ENCODE assay signal across 1 cellular context in the genomic region with DNA sequence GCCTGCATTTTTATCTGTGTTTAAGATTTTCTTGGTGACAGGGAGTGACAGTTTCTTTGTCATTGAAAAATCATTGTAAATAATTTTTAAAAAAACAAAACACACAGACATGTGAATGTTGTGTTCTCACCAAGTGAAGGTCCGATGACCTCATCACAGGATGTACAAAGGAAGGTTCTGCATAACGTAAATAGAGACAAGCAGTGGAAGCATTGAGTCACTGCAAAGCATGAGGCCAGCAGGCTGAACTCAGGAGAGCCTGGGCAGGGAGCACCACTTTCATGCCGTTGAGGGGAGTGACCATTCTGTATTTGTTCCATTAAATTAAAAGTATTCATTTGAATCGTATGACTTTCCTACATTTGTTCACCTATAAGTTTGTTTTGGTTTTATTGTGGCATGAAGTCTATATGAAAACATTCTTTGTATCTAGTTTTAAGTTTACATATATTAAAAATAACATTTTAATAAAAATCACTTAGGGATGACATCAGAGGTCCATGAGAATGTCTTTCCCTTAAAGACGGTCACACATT.
TF ChIP-seq lines count a peak whose summit lies in the region.

No MANE protein-coding gene starts in this region.

TF ChIP-seq in HepG2, 621 proteins besides CTCF, POLR2A, EP300 and RAD21 (continued from another document and continues in another):
- TF ChIP-seq ZNF180 (CRISPR knock-in tag; IDR thresholded peaks at IDR 0.05; ENCODE audit: borderline replicate concordance, low read depth) (no peak), IKZF4 (CRISPR knock-in tag; IDR thresholded peaks at IDR 0.05; ENCODE audit: borderline replicate concordance, low read depth, not compliant biosample characterization) (no peak), ZNF441 (CRISPR knock-in tag; IDR thresholded peaks at IDR 0.05; ENCODE audit: borderline replicate concordance) (no peak), FOXJ3 (CRISPR knock-in tag; IDR thresholded peaks at IDR 0.05; ENCODE audit: borderline replicate concordance) (no peak), ISL2 (CRISPR knock-in tag; IDR thresholded peaks at IDR 0.05) (no peak), FOXK2 (IDR thresholded peaks at IDR 0.05) (no peak), ATM (IDR thresholded peaks at IDR 0.05; ENCODE audit: borderline replicate concordance) (no peak), HNRNPL (IDR thresholded peaks at IDR 0.05; ENCODE audit: low read depth, low read length) (no peak), ZNF446 (CRISPR knock-in tag; IDR thresholded peaks at IDR 0.05) (no peak), KDM6A (CRISPR knock-in tag; IDR thresholded peaks at IDR 0.05; ENCODE audit: low read depth) (no peak), GPN1 (CRISPR knock-in tag; IDR thresholded peaks at IDR 0.05; ENCODE audit: borderline replicate concordance) (no peak), ZNF546 (CRISPR knock-in tag; conservative IDR thresholded peaks at IDR 0.05) (no peak), ZFP41 (CRISPR knock-in tag; IDR thresholded peaks at IDR 0.05; ENCODE audit: borderline replicate concordance) (no peak), ZNF24 (IDR thresholded peaks at IDR 0.05) (no peak), ZBTB3 (CRISPR knock-in tag; IDR thresholded peaks at IDR 0.05; ENCODE audit: borderline replicate concordance, low read depth) (no peak), RARA (CRISPR knock-in tag; IDR thresholded peaks at IDR 0.05) (0 out of 2 replicates have a peak, but pooled peaks have one; percentile 33)
- TF ChIP-seq, protein P1, sequence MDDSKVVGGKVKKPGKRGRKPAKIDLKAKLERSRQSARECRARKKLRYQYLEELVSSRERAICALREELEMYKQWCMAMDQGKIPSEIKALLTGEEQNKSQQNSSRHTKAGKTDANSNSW (CRISPR knock-in tag; IDR thresholded peaks at IDR 0.05; ENCODE audit: borderline replicate concordance), result no peak
- TF ChIP-seq, protein P2, sequence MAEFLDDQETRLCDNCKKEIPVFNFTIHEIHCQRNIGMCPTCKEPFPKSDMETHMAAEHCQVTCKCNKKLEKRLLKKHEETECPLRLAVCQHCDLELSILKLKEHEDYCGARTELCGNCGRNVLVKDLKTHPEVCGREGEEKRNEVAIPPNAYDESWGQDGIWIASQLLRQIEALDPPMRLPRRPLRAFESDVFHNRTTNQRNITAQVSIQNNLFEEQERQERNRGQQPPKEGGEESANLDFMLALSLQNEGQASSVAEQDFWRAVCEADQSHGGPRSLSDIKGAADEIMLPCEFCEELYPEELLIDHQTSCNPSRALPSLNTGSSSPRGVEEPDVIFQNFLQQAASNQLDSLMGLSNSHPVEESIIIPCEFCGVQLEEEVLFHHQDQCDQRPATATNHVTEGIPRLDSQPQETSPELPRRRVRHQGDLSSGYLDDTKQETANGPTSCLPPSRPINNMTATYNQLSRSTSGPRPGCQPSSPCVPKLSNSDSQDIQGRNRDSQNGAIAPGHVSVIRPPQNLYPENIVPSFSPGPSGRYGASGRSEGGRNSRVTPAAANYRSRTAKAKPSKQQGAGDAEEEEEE (CRISPR knock-in tag; IDR thresholded peaks at IDR 0.05; ENCODE audit: borderline replicate concordance), result no peak
- TF ChIP-seq, protein P3, sequence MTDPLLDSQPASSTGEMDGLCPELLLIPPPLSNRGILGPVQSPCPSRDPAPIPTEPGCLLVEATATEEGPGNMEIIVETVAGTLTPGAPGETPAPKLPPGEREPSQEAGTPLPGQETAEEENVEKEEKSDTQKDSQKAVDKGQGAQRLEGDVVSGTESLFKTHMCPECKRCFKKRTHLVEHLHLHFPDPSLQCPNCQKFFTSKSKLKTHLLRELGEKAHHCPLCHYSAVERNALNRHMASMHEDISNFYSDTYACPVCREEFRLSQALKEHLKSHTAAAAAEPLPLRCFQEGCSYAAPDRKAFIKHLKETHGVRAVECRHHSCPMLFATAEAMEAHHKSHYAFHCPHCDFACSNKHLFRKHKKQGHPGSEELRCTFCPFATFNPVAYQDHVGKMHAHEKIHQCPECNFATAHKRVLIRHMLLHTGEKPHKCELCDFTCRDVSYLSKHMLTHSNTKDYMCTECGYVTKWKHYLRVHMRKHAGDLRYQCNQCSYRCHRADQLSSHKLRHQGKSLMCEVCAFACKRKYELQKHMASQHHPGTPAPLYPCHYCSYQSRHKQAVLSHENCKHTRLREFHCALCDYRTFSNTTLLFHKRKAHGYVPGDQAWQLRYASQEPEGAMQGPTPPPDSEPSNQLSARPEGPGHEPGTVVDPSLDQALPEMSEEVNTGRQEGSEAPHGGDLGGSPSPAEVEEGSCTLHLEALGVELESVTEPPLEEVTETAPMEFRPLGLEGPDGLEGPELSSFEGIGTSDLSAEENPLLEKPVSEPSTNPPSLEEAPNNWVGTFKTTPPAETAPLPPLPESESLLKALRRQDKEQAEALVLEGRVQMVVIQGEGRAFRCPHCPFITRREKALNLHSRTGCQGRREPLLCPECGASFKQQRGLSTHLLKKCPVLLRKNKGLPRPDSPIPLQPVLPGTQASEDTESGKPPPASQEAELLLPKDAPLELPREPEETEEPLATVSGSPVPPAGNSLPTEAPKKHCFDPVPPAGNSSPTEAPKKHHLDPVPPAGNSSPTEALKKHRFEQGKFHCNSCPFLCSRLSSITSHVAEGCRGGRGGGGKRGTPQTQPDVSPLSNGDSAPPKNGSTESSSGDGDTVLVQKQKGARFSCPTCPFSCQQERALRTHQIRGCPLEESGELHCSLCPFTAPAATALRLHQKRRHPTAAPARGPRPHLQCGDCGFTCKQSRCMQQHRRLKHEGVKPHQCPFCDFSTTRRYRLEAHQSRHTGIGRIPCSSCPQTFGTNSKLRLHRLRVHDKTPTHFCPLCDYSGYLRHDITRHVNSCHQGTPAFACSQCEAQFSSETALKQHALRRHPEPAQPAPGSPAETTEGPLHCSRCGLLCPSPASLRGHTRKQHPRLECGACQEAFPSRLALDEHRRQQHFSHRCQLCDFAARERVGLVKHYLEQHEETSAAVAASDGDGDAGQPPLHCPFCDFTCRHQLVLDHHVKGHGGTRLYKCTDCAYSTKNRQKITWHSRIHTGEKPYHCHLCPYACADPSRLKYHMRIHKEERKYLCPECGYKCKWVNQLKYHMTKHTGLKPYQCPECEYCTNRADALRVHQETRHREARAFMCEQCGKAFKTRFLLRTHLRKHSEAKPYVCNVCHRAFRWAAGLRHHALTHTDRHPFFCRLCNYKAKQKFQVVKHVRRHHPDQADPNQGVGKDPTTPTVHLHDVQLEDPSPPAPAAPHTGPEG (CRISPR knock-in tag; IDR thresholded peaks at IDR 0.05), result no peak
- TF ChIP-seq, protein P4, sequence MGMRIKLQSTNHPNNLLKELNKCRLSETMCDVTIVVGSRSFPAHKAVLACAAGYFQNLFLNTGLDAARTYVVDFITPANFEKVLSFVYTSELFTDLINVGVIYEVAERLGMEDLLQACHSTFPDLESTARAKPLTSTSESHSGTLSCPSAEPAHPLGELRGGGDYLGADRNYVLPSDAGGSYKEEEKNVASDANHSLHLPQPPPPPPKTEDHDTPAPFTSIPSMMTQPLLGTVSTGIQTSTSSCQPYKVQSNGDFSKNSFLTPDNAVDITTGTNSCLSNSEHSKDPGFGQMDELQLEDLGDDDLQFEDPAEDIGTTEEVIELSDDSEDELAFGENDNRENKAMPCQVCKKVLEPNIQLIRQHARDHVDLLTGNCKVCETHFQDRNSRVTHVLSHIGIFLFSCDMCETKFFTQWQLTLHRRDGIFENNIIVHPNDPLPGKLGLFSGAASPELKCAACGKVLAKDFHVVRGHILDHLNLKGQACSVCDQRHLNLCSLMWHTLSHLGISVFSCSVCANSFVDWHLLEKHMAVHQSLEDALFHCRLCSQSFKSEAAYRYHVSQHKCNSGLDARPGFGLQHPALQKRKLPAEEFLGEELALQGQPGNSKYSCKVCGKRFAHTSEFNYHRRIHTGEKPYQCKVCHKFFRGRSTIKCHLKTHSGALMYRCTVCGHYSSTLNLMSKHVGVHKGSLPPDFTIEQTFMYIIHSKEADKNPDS (CRISPR knock-in tag; IDR thresholded peaks at IDR 0.05), result no peak
- TF ChIP-seq, protein P5, sequence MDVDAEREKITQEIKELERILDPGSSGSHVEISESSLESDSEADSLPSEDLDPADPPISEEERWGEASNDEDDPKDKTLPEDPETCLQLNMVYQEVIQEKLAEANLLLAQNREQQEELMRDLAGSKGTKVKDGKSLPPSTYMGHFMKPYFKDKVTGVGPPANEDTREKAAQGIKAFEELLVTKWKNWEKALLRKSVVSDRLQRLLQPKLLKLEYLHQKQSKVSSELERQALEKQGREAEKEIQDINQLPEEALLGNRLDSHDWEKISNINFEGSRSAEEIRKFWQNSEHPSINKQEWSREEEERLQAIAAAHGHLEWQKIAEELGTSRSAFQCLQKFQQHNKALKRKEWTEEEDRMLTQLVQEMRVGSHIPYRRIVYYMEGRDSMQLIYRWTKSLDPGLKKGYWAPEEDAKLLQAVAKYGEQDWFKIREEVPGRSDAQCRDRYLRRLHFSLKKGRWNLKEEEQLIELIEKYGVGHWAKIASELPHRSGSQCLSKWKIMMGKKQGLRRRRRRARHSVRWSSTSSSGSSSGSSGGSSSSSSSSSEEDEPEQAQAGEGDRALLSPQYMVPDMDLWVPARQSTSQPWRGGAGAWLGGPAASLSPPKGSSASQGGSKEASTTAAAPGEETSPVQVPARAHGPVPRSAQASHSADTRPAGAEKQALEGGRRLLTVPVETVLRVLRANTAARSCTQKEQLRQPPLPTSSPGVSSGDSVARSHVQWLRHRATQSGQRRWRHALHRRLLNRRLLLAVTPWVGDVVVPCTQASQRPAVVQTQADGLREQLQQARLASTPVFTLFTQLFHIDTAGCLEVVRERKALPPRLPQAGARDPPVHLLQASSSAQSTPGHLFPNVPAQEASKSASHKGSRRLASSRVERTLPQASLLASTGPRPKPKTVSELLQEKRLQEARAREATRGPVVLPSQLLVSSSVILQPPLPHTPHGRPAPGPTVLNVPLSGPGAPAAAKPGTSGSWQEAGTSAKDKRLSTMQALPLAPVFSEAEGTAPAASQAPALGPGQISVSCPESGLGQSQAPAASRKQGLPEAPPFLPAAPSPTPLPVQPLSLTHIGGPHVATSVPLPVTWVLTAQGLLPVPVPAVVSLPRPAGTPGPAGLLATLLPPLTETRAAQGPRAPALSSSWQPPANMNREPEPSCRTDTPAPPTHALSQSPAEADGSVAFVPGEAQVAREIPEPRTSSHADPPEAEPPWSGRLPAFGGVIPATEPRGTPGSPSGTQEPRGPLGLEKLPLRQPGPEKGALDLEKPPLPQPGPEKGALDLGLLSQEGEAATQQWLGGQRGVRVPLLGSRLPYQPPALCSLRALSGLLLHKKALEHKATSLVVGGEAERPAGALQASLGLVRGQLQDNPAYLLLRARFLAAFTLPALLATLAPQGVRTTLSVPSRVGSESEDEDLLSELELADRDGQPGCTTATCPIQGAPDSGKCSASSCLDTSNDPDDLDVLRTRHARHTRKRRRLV (CRISPR knock-in tag; IDR thresholded peaks at IDR 0.05), result no peak
- TF ChIP-seq, protein P6, sequence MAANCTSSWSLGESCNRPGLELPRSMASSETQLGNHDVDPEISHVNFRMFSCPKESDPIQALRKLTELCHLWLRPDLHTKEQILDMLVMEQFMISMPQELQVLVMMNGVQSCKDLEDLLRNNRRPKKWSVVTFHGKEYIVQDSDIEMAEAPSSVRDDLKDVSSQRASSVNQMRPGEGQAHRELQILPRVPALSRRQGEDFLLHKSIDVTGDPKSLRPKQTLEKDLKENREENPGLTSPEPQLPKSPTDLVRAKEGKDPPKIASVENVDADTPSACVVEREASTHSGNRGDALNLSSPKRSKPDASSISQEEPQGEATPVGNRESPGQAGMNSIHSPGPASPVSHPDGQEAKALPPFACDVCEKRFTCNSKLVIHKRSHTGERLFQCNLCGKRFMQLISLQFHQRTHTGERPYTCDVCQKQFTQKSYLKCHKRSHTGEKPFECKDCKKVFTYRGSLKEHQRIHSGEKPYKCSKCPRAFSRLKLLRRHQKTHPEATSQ (CRISPR knock-in tag; IDR thresholded peaks at IDR 0.05; ENCODE audit: borderline replicate concordance), result no peak
- TF ChIP-seq, protein P7, sequence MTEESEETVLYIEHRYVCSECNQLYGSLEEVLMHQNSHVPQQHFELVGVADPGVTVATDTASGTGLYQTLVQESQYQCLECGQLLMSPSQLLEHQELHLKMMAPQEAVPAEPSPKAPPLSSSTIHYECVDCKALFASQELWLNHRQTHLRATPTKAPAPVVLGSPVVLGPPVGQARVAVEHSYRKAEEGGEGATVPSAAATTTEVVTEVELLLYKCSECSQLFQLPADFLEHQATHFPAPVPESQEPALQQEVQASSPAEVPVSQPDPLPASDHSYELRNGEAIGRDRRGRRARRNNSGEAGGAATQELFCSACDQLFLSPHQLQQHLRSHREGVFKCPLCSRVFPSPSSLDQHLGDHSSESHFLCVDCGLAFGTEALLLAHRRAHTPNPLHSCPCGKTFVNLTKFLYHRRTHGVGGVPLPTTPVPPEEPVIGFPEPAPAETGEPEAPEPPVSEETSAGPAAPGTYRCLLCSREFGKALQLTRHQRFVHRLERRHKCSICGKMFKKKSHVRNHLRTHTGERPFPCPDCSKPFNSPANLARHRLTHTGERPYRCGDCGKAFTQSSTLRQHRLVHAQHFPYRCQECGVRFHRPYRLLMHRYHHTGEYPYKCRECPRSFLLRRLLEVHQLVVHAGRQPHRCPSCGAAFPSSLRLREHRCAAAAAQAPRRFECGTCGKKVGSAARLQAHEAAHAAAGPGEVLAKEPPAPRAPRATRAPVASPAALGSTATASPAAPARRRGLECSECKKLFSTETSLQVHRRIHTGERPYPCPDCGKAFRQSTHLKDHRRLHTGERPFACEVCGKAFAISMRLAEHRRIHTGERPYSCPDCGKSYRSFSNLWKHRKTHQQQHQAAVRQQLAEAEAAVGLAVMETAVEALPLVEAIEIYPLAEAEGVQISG (CRISPR knock-in tag; IDR thresholded peaks at IDR 0.05), result no peak
- TF ChIP-seq, protein P8, sequence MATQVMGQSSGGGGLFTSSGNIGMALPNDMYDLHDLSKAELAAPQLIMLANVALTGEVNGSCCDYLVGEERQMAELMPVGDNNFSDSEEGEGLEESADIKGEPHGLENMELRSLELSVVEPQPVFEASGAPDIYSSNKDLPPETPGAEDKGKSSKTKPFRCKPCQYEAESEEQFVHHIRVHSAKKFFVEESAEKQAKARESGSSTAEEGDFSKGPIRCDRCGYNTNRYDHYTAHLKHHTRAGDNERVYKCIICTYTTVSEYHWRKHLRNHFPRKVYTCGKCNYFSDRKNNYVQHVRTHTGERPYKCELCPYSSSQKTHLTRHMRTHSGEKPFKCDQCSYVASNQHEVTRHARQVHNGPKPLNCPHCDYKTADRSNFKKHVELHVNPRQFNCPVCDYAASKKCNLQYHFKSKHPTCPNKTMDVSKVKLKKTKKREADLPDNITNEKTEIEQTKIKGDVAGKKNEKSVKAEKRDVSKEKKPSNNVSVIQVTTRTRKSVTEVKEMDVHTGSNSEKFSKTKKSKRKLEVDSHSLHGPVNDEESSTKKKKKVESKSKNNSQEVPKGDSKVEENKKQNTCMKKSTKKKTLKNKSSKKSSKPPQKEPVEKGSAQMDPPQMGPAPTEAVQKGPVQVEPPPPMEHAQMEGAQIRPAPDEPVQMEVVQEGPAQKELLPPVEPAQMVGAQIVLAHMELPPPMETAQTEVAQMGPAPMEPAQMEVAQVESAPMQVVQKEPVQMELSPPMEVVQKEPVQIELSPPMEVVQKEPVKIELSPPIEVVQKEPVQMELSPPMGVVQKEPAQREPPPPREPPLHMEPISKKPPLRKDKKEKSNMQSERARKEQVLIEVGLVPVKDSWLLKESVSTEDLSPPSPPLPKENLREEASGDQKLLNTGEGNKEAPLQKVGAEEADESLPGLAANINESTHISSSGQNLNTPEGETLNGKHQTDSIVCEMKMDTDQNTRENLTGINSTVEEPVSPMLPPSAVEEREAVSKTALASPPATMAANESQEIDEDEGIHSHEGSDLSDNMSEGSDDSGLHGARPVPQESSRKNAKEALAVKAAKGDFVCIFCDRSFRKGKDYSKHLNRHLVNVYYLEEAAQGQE (IDR thresholded peaks at IDR 0.05; ENCODE audit: borderline replicate concordance in 1 of 2, low read depth in 1 of 2, low read length in 2 of 2), result no peak
- TF ChIP-seq, protein P9, sequence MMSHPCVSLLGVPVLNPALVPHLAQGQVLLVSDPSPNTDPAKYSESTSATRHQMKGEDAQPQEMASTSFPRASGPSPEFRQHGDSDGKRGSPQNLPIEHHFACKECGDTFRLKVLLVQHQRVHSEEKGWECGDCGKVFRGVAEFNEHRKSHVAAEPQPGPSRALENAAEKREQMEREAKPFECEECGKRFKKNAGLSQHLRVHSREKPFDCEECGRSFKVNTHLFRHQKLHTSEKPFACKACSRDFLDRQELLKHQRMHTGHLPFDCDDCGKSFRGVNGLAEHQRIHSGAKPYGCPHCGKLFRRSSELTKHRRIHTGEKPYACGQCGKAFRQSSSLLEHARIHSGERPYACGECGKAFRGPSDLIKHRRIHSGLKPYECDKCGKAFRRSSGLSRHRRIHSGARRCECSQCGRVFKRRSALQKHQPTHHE (CRISPR knock-in tag; IDR thresholded peaks at IDR 0.05; ENCODE audit: borderline replicate concordance), result no peak
